In the genomic region with DNA sequence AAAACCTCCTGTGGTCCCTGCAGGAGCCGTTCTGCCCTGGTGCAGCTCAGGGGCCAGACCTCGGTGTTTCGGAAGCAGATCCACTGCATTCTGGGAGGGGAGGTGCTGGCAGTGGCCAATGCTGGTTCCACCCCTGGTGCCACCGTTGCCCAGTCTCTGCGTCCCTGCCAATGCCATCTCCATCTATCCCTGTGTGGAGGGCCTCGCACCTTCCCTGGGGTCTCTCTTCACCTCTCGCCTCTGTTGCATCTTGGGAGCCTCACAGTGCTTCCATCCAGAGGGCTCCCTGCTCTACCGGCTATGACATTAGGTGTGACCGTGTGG, we compare ENCODE assay signal across 2 cellular contexts.
TF ChIP-seq lines count a peak whose summit lies in the region.

No MANE protein-coding gene starts in this region.

TF ChIP-seq in HCT116, 20 proteins besides CTCF, POLR2A, EP300 and RAD21:
- TF ChIP-seq ELF1 (IDR thresholded peaks at IDR 0.05; ENCODE audit: borderline replicate concordance, low read depth) (no peak), CEBPB (IDR thresholded peaks at IDR 0.05; ENCODE audit: low read depth) (no peak), EZH2phosphoT487 (IDR thresholded peaks at IDR 0.05; ENCODE audit: borderline replicate concordance) (no peak), ATF3 (IDR thresholded peaks at IDR 0.05) (no peak), REST (IDR thresholded peaks at IDR 0.05; ENCODE audit: low read depth) (no peak), FOSL1 (IDR thresholded peaks at IDR 0.05; ENCODE audit: low read depth) (no peak), ZFX (IDR thresholded peaks at IDR 0.05) (no peak), POLR2AphosphoS5 (IDR thresholded peaks at IDR 0.05; ENCODE audit: low read depth, low read length) (no peak), EGR1 (IDR thresholded peaks at IDR 0.05; ENCODE audit: low read depth) (no peak), EZH2 (IDR thresholded peaks at IDR 0.05) (no peak)
- TF ChIP-seq, protein P1, sequence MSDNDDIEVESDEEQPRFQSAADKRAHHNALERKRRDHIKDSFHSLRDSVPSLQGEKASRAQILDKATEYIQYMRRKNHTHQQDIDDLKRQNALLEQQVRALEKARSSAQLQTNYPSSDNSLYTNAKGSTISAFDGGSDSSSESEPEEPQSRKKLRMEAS (IDR thresholded peaks at IDR 0.05): no peak
- TF ChIP-seq, protein P2, sequence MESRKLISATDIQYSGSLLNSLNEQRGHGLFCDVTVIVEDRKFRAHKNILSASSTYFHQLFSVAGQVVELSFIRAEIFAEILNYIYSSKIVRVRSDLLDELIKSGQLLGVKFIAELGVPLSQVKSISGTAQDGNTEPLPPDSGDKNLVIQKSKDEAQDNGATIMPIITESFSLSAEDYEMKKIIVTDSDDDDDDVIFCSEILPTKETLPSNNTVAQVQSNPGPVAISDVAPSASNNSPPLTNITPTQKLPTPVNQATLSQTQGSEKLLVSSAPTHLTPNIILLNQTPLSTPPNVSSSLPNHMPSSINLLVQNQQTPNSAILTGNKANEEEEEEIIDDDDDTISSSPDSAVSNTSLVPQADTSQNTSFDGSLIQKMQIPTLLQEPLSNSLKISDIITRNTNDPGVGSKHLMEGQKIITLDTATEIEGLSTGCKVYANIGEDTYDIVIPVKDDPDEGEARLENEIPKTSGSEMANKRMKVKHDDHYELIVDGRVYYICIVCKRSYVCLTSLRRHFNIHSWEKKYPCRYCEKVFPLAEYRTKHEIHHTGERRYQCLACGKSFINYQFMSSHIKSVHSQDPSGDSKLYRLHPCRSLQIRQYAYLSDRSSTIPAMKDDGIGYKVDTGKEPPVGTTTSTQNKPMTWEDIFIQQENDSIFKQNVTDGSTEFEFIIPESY (IDR thresholded peaks at IDR 0.05; ENCODE audit: extremely low read depth, insufficient replicate concordance, low read length): no peak

TF ChIP-seq in K562, 482 proteins besides CTCF, POLR2A, EP300 and RAD21:
- TF ChIP-seq RBM17 (IDR thresholded peaks at IDR 0.05; ENCODE audit: borderline replicate concordance, low read depth, low read length) (no peak), CREBBP (IDR thresholded peaks at IDR 0.05; ENCODE audit: low read depth, low read length) (no peak), TCF7 (IDR thresholded peaks at IDR 0.05; ENCODE audit: borderline replicate concordance) (no peak), FOSL1 (tag; conservative IDR thresholded peaks at IDR 0.05) (0 out of 2 replicates have a peak, but pooled peaks have one; percentile 10), RAD51 (IDR thresholded peaks at IDR 0.05; ENCODE audit: borderline replicate concordance, low read depth) (no peak)
